Comparison of ENCODE assay signal across 28 cellular contexts in the genomic region with DNA sequence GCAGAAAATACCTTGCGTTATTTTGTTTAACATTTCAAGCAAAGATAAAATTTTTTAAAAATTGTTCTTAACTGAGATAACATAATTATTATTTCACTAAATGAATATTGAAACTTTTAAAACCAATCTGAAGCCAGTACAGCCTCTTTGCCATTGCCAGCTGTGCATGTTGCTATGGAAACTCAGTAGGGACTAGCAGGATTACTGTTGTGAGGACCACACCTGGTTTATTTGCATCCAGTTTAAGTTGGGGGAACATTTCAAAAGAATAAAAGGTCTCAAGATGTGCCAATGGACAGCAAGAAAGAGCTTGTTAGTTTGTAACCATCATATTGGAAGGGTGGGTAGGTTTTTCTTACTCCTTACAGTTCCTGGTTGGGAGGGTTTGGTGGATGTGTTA.
DNase-seq lines count a peak whose midpoint lies in the region; TF ChIP-seq lines count a peak whose summit lies in the region.
"Had no signal": no experiment of that assay in that cellular context is flagged by ENCODE, and none has a peak within 500 bp of the region (broad histone marks: within the 10 kb centered on the region; RNA-seq: fewer than 3 reads in every experiment).

No MANE protein-coding gene starts in this region.

- H3K56ac ChIP-seq in H9 (ENCODE audit: insufficient read length, low read depth, low read length) = no peak overlapping the region

- H3K27ac ChIP-seq in H9 (ENCODE audit: insufficient read length, low read depth, low read length) = no peak overlapping the region
- H3K27ac ChIP-seq: C4-2B, prostate gland, SJSA1, tibial artery, vagina, VCaP had no signal

- H3K4me1 Mint-ChIP-seq in H9 = peaks cover 20 to 32% of the 10 kb centered on the region in 2 experiments

- no peak overlapping the region for H2BK12ac ChIP-seq in H9 (ENCODE audit: insufficient read length, low read depth, low read length)

- H2BK20ac ChIP-seq in H9 (ENCODE audit: low read depth, low read length, poor library complexity, severe bottlenecking) = no peak overlapping the region

- H3K79me1 ChIP-seq in H9 (ENCODE audit: insufficient read depth, low read depth, low read length, poor library complexity, severe bottlenecking) = peaks cover 3% of the 10 kb centered on the region

- H3K36me3 Mint-ChIP-seq in H9 (ENCODE audit: insufficient read depth in 1 of 3, low read depth in 3 of 3) = peaks cover 0 to 1% (median 0%) of the 10 kb centered on the region in 3 experiments; a peak in 5 of 7 replicates

- WGBS in H9 (ENCODE audit: extremely low coverage, insufficient read length, low lambda C conversion rate) = no CpG with 5 or more reads among the region's 1 CpG

- H2BK120ac ChIP-seq in H9 (ENCODE audit: low read depth, low read length, poor library complexity, severe bottlenecking) = no peak overlapping the region

- no peak overlapping the region for H3K14ac ChIP-seq in H9 (ENCODE audit: insufficient read depth, low read length)

- H3K23ac ChIP-seq in H9 (ENCODE audit: insufficient read length, low read depth, low read length) = no peak overlapping the region

- H2BK5ac ChIP-seq in H9 (ENCODE audit: insufficient read length, low read length) = no peak overlapping the region

- H3K9me3 ChIP-seq in H9 (ENCODE audit: control insufficient read depth, low read depth, low read length) = no peaks in the 10 kb centered on the region
- H3K9me3 ChIP-seq: Caco-2, HAP-1, prostate gland, SJSA1, tibial artery, vagina had no signal

- no peak overlapping the region; a peak in 1 of 5 replicates for H3K4me3 Mint-ChIP-seq in H9
- H3K4me3 Mint-ChIP-seq: activated CD4-positive, alpha-beta T cell treated with anti-CD3 and anti-CD28 coated beads, Interleukin-2, amount 10 ng/mL, durations not matched to agents 24 days and 14 days; brain; IgD-negative memory B cell; naive thymus-derived CD4-positive, alpha-beta T cell had no signal

- H2AFZ ChIP-seq in H9 (ENCODE audit: low read length) = no peak overlapping the region

- TF ChIP-seq CTCF in H9 (conservative IDR thresholded peaks at IDR 0.05) = no peak

- no peak overlapping the region for H2AK5ac ChIP-seq in H9 (ENCODE audit: insufficient read length, low read length)

- H3K9ac ChIP-seq in H9 (ENCODE audit: extremely low read depth, insufficient read length, low read length) = no peak overlapping the region

- H3K27ac Mint-ChIP-seq in H9 = peak overlapping the region in 2 of 3 experiments; percentile 59 to 77; a peak in 1 of 7 replicates
- H3K27ac Mint-ChIP-seq: activated CD4-positive, alpha-beta T cell treated with anti-CD3 and anti-CD28 coated beads, Interleukin-2, amount 10 ng/mL, durations not matched to agents 24 days and 14 days; activated T-helper 2 cell treated with anti-CD3 and anti-CD28 coated beads, Interferon-gamma antibody, Interleukin-2, Interleukin-4, amounts not matched to agents 10 μg/mL and 5 μg/mL and 100 μg/mL, durations not matched to agents 14 hours and 24 hours and 36 hours; IgD-negative memory B cell had no signal

- peak; percentile 14 for DNase-seq in NCI-H1105 treated with DMSO at 0.1 percent for 48 hours (lab: John Stamatoyannopoulos, UW)
- DNase-seq in NCI-H1105 (lab: John Stamatoyannopoulos, UW) = no peak
- DNase-seq in H9 = no peak
- peak; percentile 1 for DNase-seq in NCI-H748 treated with DMSO at 0.1 percent for 48 hours (lab: John Stamatoyannopoulos, UW)
- peak; percentile 29 for DNase-seq in iPS-NIHi11 (ENCODE audit: low spot score)
- no peak for DNase-seq in NOMO-1 (lab: John Stamatoyannopoulos, UW; ENCODE audit: unreplicated experiment in 2 of 2)
- no peak for DNase-seq in amniotic stem cell (lab: John Stamatoyannopoulos, UW)
- no peak for DNase-seq in activated CD4-positive, CD25-positive, alpha-beta regulatory T cell treated with anti-CD3 and anti-CD28 coated beads, Interleukin-2, amount 50 U/mL, for 72 hours
- DNase-seq: activated CD4-positive, alpha-beta T cell treated with anti-CD3 and anti-CD28 coated beads, Interleukin-2, amount 10 ng/mL, durations not matched to agents 24 days and 14 days; activated CD8-positive, alpha-beta memory T cell treated with anti-CD3 and anti-CD28 coated beads for 24 hours; activated naive CD4-positive, alpha-beta T cell treated with anti-CD3 and anti-CD28 coated beads, Interleukin-2, amount 50 U/mL, for 16 hours; activated T-cell treated with anti-CD3 and anti-CD28 coated beads for 4 hours; Caco-2; cerebellar nuclear complex; naive thymus-derived CD4-positive, alpha-beta T cell; NCI-H2081 treated with DMSO at 0.1 percent for 48 hours; NCI-H446; T-helper 9 cell; tibial artery had no signal

- no peaks in the 10 kb centered on the region for H4K20me1 ChIP-seq in H9 (ENCODE audit: control insufficient read depth, insufficient read depth, insufficient read length)

- no peak overlapping the region for H2BK15ac ChIP-seq in H9 (ENCODE audit: low read depth, low read length)

- no peak overlapping the region for H4K8ac ChIP-seq in H9 (replicated peaks; ENCODE audit: insufficient read length, low read depth, low read length)

- H3K4me1 ChIP-seq in H9 (ENCODE audit: insufficient read depth, low read length) = peaks cover 2% of the 10 kb centered on the region; the same call in 1 of the 2 replicates
- H3K4me1 ChIP-seq: prostate gland, SJSA1 had no signal

- no peak overlapping the region for H4K5ac ChIP-seq in H9 (ENCODE audit: insufficient read length, low read depth, low read length)

- no peak overlapping the region for H3K4ac ChIP-seq in H9 (ENCODE audit: low read depth, low read length)

- H3K4me2 ChIP-seq in H9 (ENCODE audit: insufficient read depth, insufficient read length, low read length) = no peak overlapping the region

- H3K9me3 Mint-ChIP-seq in H9 = no peaks in the 10 kb centered on the region
- H3K9me3 Mint-ChIP-seq: activated CD4-positive, alpha-beta T cell treated with anti-CD3 and anti-CD28 coated beads, Interleukin-2, amount 10 ng/mL, durations not matched to agents 24 days and 14 days; activated T-helper 2 cell treated with anti-CD3 and anti-CD28 coated beads, Interferon-gamma antibody, Interleukin-2, Interleukin-4, amounts not matched to agents 10 μg/mL and 5 μg/mL and 100 μg/mL, durations not matched to agents 14 hours and 24 hours and 36 hours; naive thymus-derived CD4-positive, alpha-beta T cell had no signal

- H3K27me3 ChIP-seq in H9 (ENCODE audit: insufficient read depth, low read length) = no peaks in the 10 kb centered on the region
- H3K27me3 ChIP-seq: SJSA1, tibial artery, vagina had no signal

- no peak overlapping the region for H4K91ac ChIP-seq in H9 (ENCODE audit: insufficient read length, low read depth, low read length)

- no peak overlapping the region for H3T11ph ChIP-seq in H9 (ENCODE audit: low read length)

- H3K79me2 ChIP-seq in H9 (ENCODE audit: insufficient read depth, low read length) = no peaks in the 10 kb centered on the region; the same call in 1 of the 2 replicates

- no peak overlapping the region for H3K18ac ChIP-seq in H9 (ENCODE audit: insufficient read length, low read depth, low read length)

- H3K27me3 Mint-ChIP-seq in H9 (ENCODE audit: low read depth) = no peaks in the 10 kb centered on the region
- H3K27me3 Mint-ChIP-seq: activated CD4-positive, alpha-beta T cell treated with anti-CD3 and anti-CD28 coated beads, Interleukin-2, amount 10 ng/mL, durations not matched to agents 24 days and 14 days; brain; IgD-negative memory B cell; naive thymus-derived CD4-positive, alpha-beta T cell had no signal

- H3K23me2 ChIP-seq in H9 (ENCODE audit: insufficient read length, low read depth, low read length, poor library complexity, severe bottlenecking) = no peaks in the 10 kb centered on the region

Comparison
In these comparisons a context has a peak if more than half of its experiments do, and no peak if none do; other contexts are left out.
1. DNase-seq: peak in NCI-H1105 treated with DMSO at 0.1 percent for 48 hours (single experiment), NCI-H748 treated with DMSO at 0.1 percent for 48 hours (single experiment) and iPS-NIHi11 (single experiment); none in NCI-H1105 (single experiment), H9 (single experiment), NOMO-1 (0 of 2), amniotic stem cell (single experiment) and activated CD4-positive, CD25-positive, alpha-beta regulatory T cell treated with anti-CD3 and anti-CD28 coated beads, Interleukin-2, amount 50 U/mL, for 72 hours (single experiment).